Comparison of ENCODE assay signal across 15 cellular contexts in genomic region chr15:70576683-70577082, GRCh38.
"Had no signal": no experiment of that assay in that cellular context is flagged by ENCODE, and none has a peak within 500 bp of the region (broad histone marks: within the 10 kb centered on the region; RNA-seq: fewer than 3 reads in every experiment).

No MANE protein-coding gene starts in this region.

- H3K27ac ChIP-seq: adrenal gland, left lung, tibial artery, uterus, VCaP had no signal

- H3K4me1 Mint-ChIP-seq: stimulated activated naive B cell treated with anti-CD40 and anti-IgM and Interleukin-4, amounts not matched to agents 10 μg/mL and 1 μg/mL and 100 μg/mL, for 72 hours had no signal

- ATAC-seq: activated T-cell treated with anti-CD3 and anti-CD28 coated beads, Interleukin-2, amount 50 U/mL, for 4 hours; effector memory CD8-positive, alpha-beta T cell; left lung; naive thymus-derived CD8-positive, alpha-beta T cell; stimulated activated naive B cell treated with anti-CD40 and anti-IgM and Interleukin-4, amounts not matched to agents 10 μg/mL and 1 μg/mL and 100 μg/mL, for 72 hours had no signal

- H3K27me3 Mint-ChIP-seq: naive thymus-derived CD8-positive, alpha-beta T cell had no signal

- H3K9me3 ChIP-seq: adrenal gland, left lung, tibial artery, uterus had no signal

- H3K9me3 Mint-ChIP-seq: activated T-cell treated with anti-CD3 and anti-CD28 coated beads, Interleukin-2, amount 50 U/mL, for 4 hours had no signal

- H3K4me3 ChIP-seq: adrenal gland, left lung, tibial artery, uterus had no signal

- H3K27ac Mint-ChIP-seq: activated CD4-positive, alpha-beta memory T cell treated with anti-CD3 and anti-CD28 coated beads for 36 hours; effector memory CD8-positive, alpha-beta T cell; stimulated activated naive B cell treated with anti-CD40 and anti-IgM and Interleukin-4, amounts not matched to agents 10 μg/mL and 1 μg/mL and 100 μg/mL, for 72 hours had no signal

- DNase-seq: activated CD4-positive, alpha-beta memory T cell treated with anti-CD3 and anti-CD28 coated beads for 36 hours; activated effector memory CD4-positive, alpha-beta T cell treated with Interleukin-2 at 50 U/mL for 16 hours; activated naive CD4-positive, alpha-beta T cell treated with anti-CD3 and anti-CD28 coated beads, Interleukin-2, amount 50 U/mL, for 16 hours; activated T-cell treated with anti-CD3 and anti-CD28 coated beads, Interleukin-2, amount 50 U/mL, for 4 hours; adrenal gland; dermis blood vessel endothelial cell; effector memory CD8-positive, alpha-beta T cell; left lung; naive thymus-derived CD8-positive, alpha-beta T cell; posterior cingulate gyrus; stimulated activated CD4-positive, alpha-beta T cell treated with anti-CD3 and anti-CD28 coated beads, Interleukin-4, amount 100 ng/mL, for 1 hour; stimulated activated naive B cell treated with anti-CD40 and anti-IgM and Interleukin-4, amounts not matched to agents 10 μg/mL and 1 μg/mL and 100 μg/mL, for 72 hours; tibial artery; uterus had no signal

- H3K4me1 ChIP-seq: adrenal gland, uterus had no signal

- H3K4me3 Mint-ChIP-seq: activated CD4-positive, alpha-beta memory T cell treated with anti-CD3 and anti-CD28 coated beads for 36 hours; activated T-cell treated with anti-CD3 and anti-CD28 coated beads, Interleukin-2, amount 50 U/mL, for 4 hours; effector memory CD8-positive, alpha-beta T cell; naive thymus-derived CD8-positive, alpha-beta T cell; stimulated activated naive B cell treated with anti-CD40 and anti-IgM and Interleukin-4, amounts not matched to agents 10 μg/mL and 1 μg/mL and 100 μg/mL, for 72 hours had no signal

- H3K36me3 ChIP-seq: adrenal gland, left lung, tibial artery, uterus had no signal

- H3K27me3 ChIP-seq: adrenal gland, tibial artery, uterus had no signal
